1 cellular context compared by ENCODE assay signal in the genomic region with DNA sequence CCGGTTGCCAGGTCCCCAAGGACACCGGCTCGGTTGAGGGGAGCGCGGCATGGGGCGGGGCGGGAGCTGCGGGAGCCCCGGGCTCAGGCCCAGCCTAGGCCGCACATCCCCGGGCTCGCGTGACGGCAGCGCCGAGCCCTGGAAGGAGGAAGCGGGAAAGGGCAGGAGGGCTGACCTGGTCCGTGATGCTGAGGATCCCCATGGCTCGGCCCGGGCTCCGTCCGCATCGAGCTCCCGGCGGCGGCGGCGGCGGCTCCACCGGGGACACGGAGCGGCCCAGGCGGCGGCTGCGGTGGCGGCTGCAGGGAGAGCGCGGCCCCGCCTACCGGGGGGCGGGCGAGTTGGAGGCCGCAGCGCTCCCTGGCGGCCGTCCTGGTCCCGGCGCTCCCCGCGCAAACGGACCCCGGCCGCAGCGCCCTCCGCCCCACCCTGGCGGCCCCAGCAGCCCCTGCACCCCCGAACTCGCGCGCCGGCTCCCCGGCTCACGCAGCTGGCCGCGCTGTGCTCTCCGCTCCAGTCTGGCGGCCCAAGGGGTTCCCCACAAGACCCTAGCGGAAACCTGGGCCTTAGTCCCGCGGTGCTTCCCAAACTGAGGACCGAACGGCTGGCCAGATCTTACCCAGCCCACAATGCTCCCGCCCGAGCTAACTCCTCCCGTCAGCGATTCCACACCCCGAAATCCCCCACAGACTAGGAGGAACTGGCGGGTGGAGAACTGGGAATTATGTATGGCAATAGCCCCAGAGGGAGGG.
TF ChIP-seq lines count a peak whose summit lies in the region.

Gene ANKRD52 (minus strand): TSS at position 317 of the 752 bp plus-strand sequence. CDS start 115 bp downstream, at position 202.

TF ChIP-seq in SK-N-SH, 30 proteins besides CTCF, POLR2A, EP300 and RAD21 (continued from another document):
- TF ChIP-seq CHD2 (IDR thresholded peaks at IDR 0.05; ENCODE audit: low read length, partially characterized antibody) (no peak), SIN3A (IDR thresholded peaks at IDR 0.05; ENCODE audit: borderline replicate concordance, low read depth, low read length) (no peak; the same call in 1 of the 2 replicates), RCOR1 (IDR thresholded peaks at IDR 0.05; ENCODE audit: low read length) (no peak), ELF1 (IDR thresholded peaks at IDR 0.05) (no peak), GATA2 (CRISPR knock-in tag; IDR thresholded peaks at IDR 0.05) (no peak), FOXM1 (IDR thresholded peaks at IDR 0.05; ENCODE audit: low read depth) (no peak), USF1 (IDR thresholded peaks at IDR 0.05; ENCODE audit: borderline replicate concordance, low read depth) (no peak), PBX3 (IDR thresholded peaks at IDR 0.05) (0 out of 2 replicates have a peak, but pooled peaks have one; percentile 4), MAX (IDR thresholded peaks at IDR 0.05; ENCODE audit: low read depth) (peak; percentile 32), ZBTB33 (IDR thresholded peaks at IDR 0.05; ENCODE audit: borderline replicate concordance, low read depth) (no peak), YY1 (IDR thresholded peaks at IDR 0.05; ENCODE audit: low read depth) (0 out of 2 replicates have a peak, but pooled peaks have one; percentile 47), MXI1 (IDR thresholded peaks at IDR 0.05; ENCODE audit: low read depth, low read length) (0 out of 2 replicates have a peak, but pooled peaks have one; percentile 0), TAF1 (IDR thresholded peaks at IDR 0.05; ENCODE audit: borderline replicate concordance, low read depth, low read length) (peak; percentile 60; the same call in 1 of the 2 replicates), IRF3 (IDR thresholded peaks at IDR 0.05; ENCODE audit: low read depth, low read length) (no peak), POLR2AphosphoS5 (IDR thresholded peaks at IDR 0.05; ENCODE audit: low read depth, low read length) (peak; percentile 37; the same call in 1 of the 2 replicates), RFX5 (IDR thresholded peaks at IDR 0.05; ENCODE audit: low read length) (no peak)
- TF ChIP-seq, protein P1, sequence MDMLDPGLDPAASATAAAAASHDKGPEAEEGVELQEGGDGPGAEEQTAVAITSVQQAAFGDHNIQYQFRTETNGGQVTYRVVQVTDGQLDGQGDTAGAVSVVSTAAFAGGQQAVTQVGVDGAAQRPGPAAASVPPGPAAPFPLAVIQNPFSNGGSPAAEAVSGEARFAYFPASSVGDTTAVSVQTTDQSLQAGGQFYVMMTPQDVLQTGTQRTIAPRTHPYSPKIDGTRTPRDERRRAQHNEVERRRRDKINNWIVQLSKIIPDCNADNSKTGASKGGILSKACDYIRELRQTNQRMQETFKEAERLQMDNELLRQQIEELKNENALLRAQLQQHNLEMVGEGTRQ (IDR thresholded peaks at IDR 0.05; ENCODE audit: borderline replicate concordance, low read depth, low read length): no peak
